Comparison of ENCODE assay signal across 25 cellular contexts in genomic region chr6:138082232-138082631, GRCh38.
"Had no signal": no experiment of that assay in that cellular context is flagged by ENCODE, and none has a peak within 500 bp of the region (broad histone marks: within the 10 kb centered on the region; RNA-seq: fewer than 3 reads in every experiment).

No MANE protein-coding gene starts in this region.

- H3K4me3 Mint-ChIP-seq: dendritic cell treated with granulocyte-macrophage colony-stimulating factor and Interleukin-4, amounts not matched to agents 40 ng/mL and 50 ng/mL, for 4 days; effector memory CD8-positive, alpha-beta T cell; endodermal cell had no signal

- H3K9me3 ChIP-seq: colonic mucosa, gastrocnemius medialis had no signal

- DNase-seq: colonic mucosa; cortex of kidney; dermis blood vessel endothelial cell; effector CD4-positive, alpha-beta T cell; effector CD8-positive, alpha-beta T cell; effector memory CD4-positive, alpha-beta T cell; effector memory CD8-positive, alpha-beta T cell; endodermal cell; erythroblast; esophagus squamous epithelium; foreskin fibroblast; foreskin keratinocyte; foreskin melanocyte; gastrocnemius medialis; glutamatergic neuron; head of caudate nucleus; heart left ventricle; heart right ventricle had no signal

- H3K36me3 ChIP-seq: colonic mucosa, esophagus muscularis mucosa, esophagus squamous epithelium, gastrocnemius medialis, gastroesophageal sphincter, heart left ventricle, heart right ventricle had no signal

- H3K9me3 Mint-ChIP-seq: dendritic cell treated with granulocyte-macrophage colony-stimulating factor and Interleukin-4, amounts not matched to agents 40 ng/mL and 50 ng/mL, for 4 days; effector memory CD8-positive, alpha-beta T cell had no signal

- H3K4me1 ChIP-seq: colonic mucosa, gastrocnemius medialis, gastroesophageal sphincter, heart left ventricle, heart right ventricle had no signal

- H3K4me3 ChIP-seq: colonic mucosa, coronary artery, esophagus muscularis mucosa, esophagus squamous epithelium, gastrocnemius medialis, gastroesophageal sphincter, heart left ventricle, heart right ventricle, hepatocyte had no signal

- ATAC-seq: effector memory CD8-positive, alpha-beta T cell; esophagus mucosa; foreskin keratinocyte; gastrocnemius medialis; gastroesophageal sphincter; heart left ventricle; heart right ventricle had no signal

- H3K27ac ChIP-seq: colonic mucosa, coronary artery, epithelial cell of prostate, esophagus muscularis mucosa, esophagus squamous epithelium, foreskin keratinocyte, gastrocnemius medialis, gastroesophageal sphincter, heart left ventricle, heart right ventricle, hepatocyte had no signal

- H3K27me3 ChIP-seq: colonic mucosa, esophagus muscularis mucosa, esophagus squamous epithelium, foreskin keratinocyte, gastrocnemius medialis, gastroesophageal sphincter, heart right ventricle, hepatocyte had no signal

- H3K27ac Mint-ChIP-seq: dendritic cell treated with granulocyte-macrophage colony-stimulating factor and Interleukin-4, amounts not matched to agents 40 ng/mL and 50 ng/mL, for 4 days; effector memory CD8-positive, alpha-beta T cell; endodermal cell had no signal
